12 cellular contexts compared by ENCODE assay signal in the genomic region with DNA sequence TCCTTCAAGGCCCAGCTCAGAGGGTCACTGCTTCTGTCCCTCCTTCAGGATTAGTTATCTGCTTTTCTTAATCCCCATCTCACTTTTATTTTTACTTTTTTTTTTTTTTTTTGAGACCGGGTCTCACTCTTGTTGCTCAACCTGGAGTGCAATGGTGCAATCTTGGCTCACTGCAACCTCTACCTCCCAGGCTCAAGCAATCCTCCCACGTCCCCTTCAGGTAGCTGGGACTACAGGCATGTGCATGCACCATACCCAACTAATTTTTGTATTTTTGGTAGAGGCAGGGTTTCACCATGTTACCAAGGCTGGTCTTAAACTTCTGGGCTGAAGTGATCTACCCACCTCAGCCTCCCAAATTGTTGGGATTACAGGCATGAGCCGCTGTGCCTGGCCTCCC. TPM values are rescaled to one million over a fixed set of nuclear protein-coding genes. Genes with fewer than 3 reads are reported as not detected.
A peak's percentile ranks its signal among the peaks of the same experiment; 100 is the strongest.
DNase-seq lines count a peak whose midpoint lies in the region; ATAC-seq, FAIRE-seq and TF ChIP-seq lines count a peak whose summit lies in the region.
"Not testable (repeated sequence)": the region's sequence is repeated elsewhere in the genome, so short reads cannot be mapped to it uniquely, and the experiment has no call there.
"Had no signal": no experiment of that assay in that cellular context is flagged by ENCODE, and none has a peak within 500 bp of the region (broad histone marks: within the 10 kb centered on the region; RNA-seq: fewer than 3 reads in every experiment).

No MANE protein-coding gene starts in this region.

- not testable (repeated sequence) for H3K4me1 ChIP-seq in left lung; liver (ENCODE audit: control insufficient read depth in 4 of 4, insufficient read depth in 4 of 4, low read length in 3 of 4); upper lobe of right lung
- H3K4me1 ChIP-seq in HepG2 (ENCODE audit: insufficient read depth, low read length): peaks cover 11% of the 10 kb centered on the region; the same call in 1 of the 2 replicates

- 2% methylated on average over 3 of the region's 3 CpGs for WGBS in HepG2 (ENCODE audit: low lambda C conversion rate)
- 59% methylated on average over 3 of the region's 3 CpGs for WGBS in liver

- not testable (repeated sequence) for H3K4me1 Mint-ChIP-seq in MCF 10A (ENCODE audit: insufficient read depth, unreplicated experiment)

- not testable (repeated sequence) for H3K79me2 ChIP-seq in HepG2 (ENCODE audit: insufficient read depth, low read length)

- not testable (repeated sequence) for H3K27ac ChIP-seq in left lung; HepG2 (ENCODE audit: extremely low read length, insufficient read depth, low read length); liver (ENCODE audit: low read depth in 1 of 2, low read length in 2 of 2); upper lobe of right lung

- not testable (repeated sequence) for H3K36me3 Mint-ChIP-seq in MCF 10A (ENCODE audit: insufficient read depth, unreplicated experiment)

- H4K20me1 ChIP-seq in HepG2 (ENCODE audit: insufficient read depth, low read length): not testable (repeated sequence)

- not testable (repeated sequence) for H3K36me3 ChIP-seq in left lung; HepG2 (replicated peaks in 1 of 2; ENCODE audit: control insufficient read depth in 1 of 2, insufficient read depth in 2 of 2, low read length in 2 of 2); liver (ENCODE audit: control insufficient read depth in 4 of 4, insufficient read depth in 3 of 4, low read depth in 1 of 4, low read length in 3 of 4); upper lobe of right lung

- not testable (repeated sequence) for H3K9me3 ChIP-seq in left lung; HepG2 (ENCODE audit: low read length); liver (ENCODE audit: control insufficient read depth in 4 of 4, low read length in 3 of 4); upper lobe of right lung

- DNase-seq in MCF 10A (ENCODE audit: unreplicated experiment): peak; percentile 41
- DNase-seq in left lobe of liver (ENCODE audit: low spot score); left lung; HepG2 (ENCODE audit: low spot score); upper lobe of right lung: not testable (repeated sequence)

- not testable (repeated sequence) for H3K4me2 ChIP-seq in HepG2 (ENCODE audit: low read depth, low read length)

- not testable (repeated sequence) for FAIRE-seq in HepG2 (lab: Jason Lieb, UNC)

- not testable (repeated sequence) for TF ChIP-seq POLR2A in HepG2 (IDR thresholded peaks at IDR 0.05; ENCODE audit: insufficient read depth in 1 of 2, low read depth in 2 of 2, low read length in 2 of 2)

- not testable (repeated sequence) for TF ChIP-seq RAD21 in HepG2 (CRISPR knock-in tag; IDR thresholded peaks at IDR 0.05)
- TF ChIP-seq RAD21 in liver (IDR thresholded peaks at IDR 0.05): peak; percentile 10 to 23

- H3K9me3 Mint-ChIP-seq in MCF 10A (ENCODE audit: unreplicated experiment): not testable (repeated sequence)

- ATAC-seq in left lobe of liver (peak; percentile 68), left lung (peak; percentile 26), HepG2 (0 out of 3 replicates have a peak, but pooled peaks have one; percentile 30), upper lobe of right lung (peak; percentile 72)

- peaks cover 0 to 13% of the 10 kb centered on the region in 2 donors for H3K27me3 ChIP-seq in left lung
- H3K27me3 ChIP-seq in HepG2 (ENCODE audit: control insufficient read depth in 1 of 2, insufficient read depth in 2 of 2, low read length in 2 of 2); liver (ENCODE audit: control insufficient read depth in 4 of 4, insufficient read depth in 4 of 4, low read length in 3 of 4); upper lobe of right lung: not testable (repeated sequence)

- not testable (repeated sequence) for BruUV-seq in MCF 10A (replicated peaks; lab: Mats Ljungman, UMichigan); HepG2 (replicated peaks; lab: Mats Ljungman, UMichigan)

- H3K4me3 Mint-ChIP-seq in MCF 10A (ENCODE audit: unreplicated experiment): not testable (repeated sequence)

- CTCF ChIA-PET in MCF 10A (lab: Yijun Ruan, JAX); HepG2 (lab: Yijun Ruan, JAX; ENCODE audit: low intra/inter-chr PET ratio, low total read pairs): not testable (repeated sequence)

- POLR2A ChIA-PET in MCF 10A (lab: Yijun Ruan, JAX); HepG2 (lab: Yijun Ruan, JAX): not testable (repeated sequence)

- not testable (repeated sequence) for H3K27ac Mint-ChIP-seq in MCF 10A (ENCODE audit: low read depth, unreplicated experiment)

- in situ Hi-C loops in HepG2 (cut with HindIII; ENCODE audit: extremely low pct_ligation_motif_present, low pct_unique_long_range_greater_than_20kb): not testable (repeated sequence)

- TF ChIP-seq EP300 in HepG2 (IDR thresholded peaks at IDR 0.05; ENCODE audit: low read depth in 2 of 2, low read length in 2 of 2); HepG2 (CRISPR knock-in tag; IDR thresholded peaks at IDR 0.05; ENCODE audit: borderline replicate concordance): not testable (repeated sequence)

- peaks cover 34% of the 10 kb centered on the region for H3K27me3 Mint-ChIP-seq in MCF 10A (ENCODE audit: insufficient read depth, unreplicated experiment)

- not testable (repeated sequence) for H2AFZ ChIP-seq in HepG2 (ENCODE audit: low read length)

- not testable (repeated sequence) for H3K9ac ChIP-seq in HepG2 (ENCODE audit: insufficient read depth, low read depth, low read length); liver (ENCODE audit: low read depth in 1 of 2, low read length in 2 of 2)

- not testable (repeated sequence) for TF ChIP-seq CTCF in MCF 10A (IDR thresholded peaks at IDR 0.05; ENCODE audit: unreplicated experiment); left lung (IDR thresholded peaks at IDR 0.05); liver (IDR thresholded peaks at IDR 0.05; ENCODE audit: low read depth, low read length, missing input control); upper lobe of right lung (IDR thresholded peaks at IDR 0.05)
- TF ChIP-seq CTCF in HepG2 (CRISPR knock-in tag; IDR thresholded peaks at IDR 0.05): 0 out of 2 replicates have a peak, but pooled peaks have one; percentile 5

- intact Hi-C loops in MCF 10A (cut with micrococcal nuclease); left lung (cut with DNase I); HepG2 (cut with micrococcal nuclease; ENCODE audit: unreplicated experiment); upper lobe of right lung (cut with DNase I): not testable (repeated sequence)

- H3K4me3 ChIP-seq in left lung; HepG2 (replicated peaks in 1 of 3; ENCODE audit: insufficient read depth in 1 of 3, low read depth in 2 of 3, low read length in 3 of 3); liver (ENCODE audit: low read depth in 1 of 3, low read length in 3 of 3); upper lobe of right lung: not testable (repeated sequence)

RNA-seq across cellular contexts. Expression of a gene that starts 14.1 kb away (rescaled TPM):
- 0.21 and 0.47 TPM in 2 replicates for total RNA-seq in MCF 10A (2022)
- 1.7 TPM for total RNA-seq in left lobe of liver
- 10 to 100 TPM in 1 of 2 donors, 1 to 10 TPM in 1; 6.5 to 11.1 TPM for total RNA-seq in left lung
- 5.0 and 6.9 TPM in 2 replicates for total RNA-seq in HepG2 (2016; rRNA removed; fragmentation: Illumina TruSeq; extraction: Trizol)
- total RNA-seq in HepG2 (2016; cell fraction: cytosol; rRNA removed; fragmentation: Illumina TruSeq; extraction: Trizol; ENCODE audit: low read depth): 16.8 and 17.1 TPM in 2 replicates
- 4.6 and 7.3 TPM in 2 replicates for total RNA-seq in HepG2 (2016; cell fraction: insoluble cytoplasmic fraction; rRNA removed; fragmentation: Illumina TruSeq; extraction: Trizol)
- 9.6 and 9.9 TPM in 2 replicates for total RNA-seq in HepG2 (2016; cell fraction: membrane; rRNA removed; fragmentation: Illumina TruSeq; extraction: Trizol)
- 20.2 and 20.8 TPM in 2 replicates for total RNA-seq in HepG2 (2016; cell fraction: nucleus; rRNA removed; fragmentation: Illumina TruSeq; extraction: Trizol)
- 1.2 and 1.5 TPM in 2 replicates for polyA plus RNA-seq in HepG2 (2011; rRNA removed)
- polyA plus RNA-seq in HepG2 (2011; cell fraction: cytosol; rRNA removed): 0.68 and 0.69 TPM in 2 replicates
- polyA plus RNA-seq in HepG2 (2011; cell fraction: nucleus; rRNA removed): 2.6 and 4.7 TPM in 2 replicates
- 7.5 and 8.9 TPM in 2 replicates for polyA plus RNA-seq in HepG2 (2012)
- 3.7 and 4.0 TPM in 2 replicates for polyA plus RNA-seq in HepG2 (2016; cell fraction: cytosol; fragmentation: Illumina TruSeq; extraction: Trizol; ENCODE audit: low read depth)
- polyA plus RNA-seq in HepG2 (2016; cell fraction: insoluble cytoplasmic fraction; fragmentation: Illumina TruSeq; extraction: Trizol; ENCODE audit: low read depth): 7.3 and 10.4 TPM in 2 replicates
- 7.3 and 8.1 TPM in 2 replicates for polyA plus RNA-seq in HepG2 (2016; cell fraction: membrane; fragmentation: Illumina TruSeq; extraction: Trizol; ENCODE audit: low read depth)
- 11.6 and 12.0 TPM in 2 replicates for polyA plus RNA-seq in HepG2 (2016; cell fraction: nucleus; fragmentation: Illumina TruSeq; extraction: Trizol; ENCODE audit: insufficient read depth, low read depth)
- 0.12 and 2.0 TPM in 2 replicates for polyA minus RNA-seq in HepG2 (2011; rRNA and poly(A)+ RNA removed; ENCODE audit: low replicate concordance)
- 2.5 and 3.5 TPM in 2 replicates for polyA minus RNA-seq in HepG2 (2011; cell fraction: cytosol; rRNA and poly(A)+ RNA removed)
- polyA minus RNA-seq in HepG2 (2011; cell fraction: nucleus; rRNA and poly(A)+ RNA removed): 17.2 and 22.7 TPM in 2 replicates
- total RNA-seq in liver: 1 to 10 TPM; 2.3 to 5.4 TPM
- 1 to 10 TPM in 1 of 2 donors, under 1 TPM in 1; 0.99 to 1.5 TPM for polyA plus RNA-seq in liver
- 6.8 TPM for total RNA-seq in upper lobe of right lung
- total RNA-seq: A172; Caco-2; CD4-positive, alpha-beta memory T cell; CD4-positive, CD25-positive, alpha-beta regulatory T cell had no signal
- polyA plus RNA-seq: BJ, CD14-positive monocyte had no signal

RNA-seq across cellular contexts. Expression of a gene that starts 16.5 kb away (rescaled TPM):
- total RNA-seq in MCF 10A (2022): 10.2 and 11.1 TPM in 2 replicates
- 18.9 TPM for total RNA-seq in left lobe of liver
- 10 to 100 TPM; 19.2 to 20.6 TPM for total RNA-seq in left lung
- total RNA-seq in HepG2 (2016; rRNA removed; fragmentation: Illumina TruSeq; extraction: Trizol): 17.0 and 23.7 TPM in 2 replicates
- 2.9 and 3.2 TPM in 2 replicates for total RNA-seq in HepG2 (2016; cell fraction: cytosol; rRNA removed; fragmentation: Illumina TruSeq; extraction: Trizol; ENCODE audit: low read depth)
- total RNA-seq in HepG2 (2016; cell fraction: insoluble cytoplasmic fraction; rRNA removed; fragmentation: Illumina TruSeq; extraction: Trizol): 18.3 and 23.8 TPM in 2 replicates
- total RNA-seq in HepG2 (2016; cell fraction: membrane; rRNA removed; fragmentation: Illumina TruSeq; extraction: Trizol): 9.3 and 9.5 TPM in 2 replicates
- 14.1 and 15.4 TPM in 2 replicates for total RNA-seq in HepG2 (2016; cell fraction: nucleus; rRNA removed; fragmentation: Illumina TruSeq; extraction: Trizol)
- 12.5 and 16.2 TPM in 2 replicates for polyA plus RNA-seq in HepG2 (2011; rRNA removed)
- polyA plus RNA-seq in HepG2 (2011; cell fraction: cytosol; rRNA removed): 9.6 and 11.7 TPM in 2 replicates
- polyA plus RNA-seq in HepG2 (2011; cell fraction: nucleus; rRNA removed): 7.2 and 7.4 TPM in 2 replicates
- polyA plus RNA-seq in HepG2 (2012): 9.1 and 10.3 TPM in 2 replicates
- polyA plus RNA-seq in HepG2 (2016; cell fraction: cytosol; fragmentation: Illumina TruSeq; extraction: Trizol; ENCODE audit: low read depth): 2.9 TPM in 2 replicates
- polyA plus RNA-seq in HepG2 (2016; cell fraction: insoluble cytoplasmic fraction; fragmentation: Illumina TruSeq; extraction: Trizol; ENCODE audit: low read depth): 23.7 and 26.1 TPM in 2 replicates
- 5.0 and 6.5 TPM in 2 replicates for polyA plus RNA-seq in HepG2 (2016; cell fraction: membrane; fragmentation: Illumina TruSeq; extraction: Trizol; ENCODE audit: low read depth)
- 9.4 and 12.7 TPM in 2 replicates for polyA plus RNA-seq in HepG2 (2016; cell fraction: nucleus; fragmentation: Illumina TruSeq; extraction: Trizol; ENCODE audit: insufficient read depth, low read depth)
- polyA minus RNA-seq in HepG2 (2011; rRNA and poly(A)+ RNA removed; ENCODE audit: low replicate concordance): 31.3 and 38.1 TPM in 2 replicates
- 11.1 and 12.6 TPM in 2 replicates for polyA minus RNA-seq in HepG2 (2011; cell fraction: cytosol; rRNA and poly(A)+ RNA removed)
- 31.7 and 32.4 TPM in 2 replicates for polyA minus RNA-seq in HepG2 (2011; cell fraction: nucleus; rRNA and poly(A)+ RNA removed)
- total RNA-seq in liver: 10 to 100 TPM; 10.5 to 20.9 TPM
- polyA plus RNA-seq in liver: 10 to 100 TPM; 14.6 to 17.5 TPM
- 16.2 TPM for total RNA-seq in upper lobe of right lung
